In the genomic region with DNA sequence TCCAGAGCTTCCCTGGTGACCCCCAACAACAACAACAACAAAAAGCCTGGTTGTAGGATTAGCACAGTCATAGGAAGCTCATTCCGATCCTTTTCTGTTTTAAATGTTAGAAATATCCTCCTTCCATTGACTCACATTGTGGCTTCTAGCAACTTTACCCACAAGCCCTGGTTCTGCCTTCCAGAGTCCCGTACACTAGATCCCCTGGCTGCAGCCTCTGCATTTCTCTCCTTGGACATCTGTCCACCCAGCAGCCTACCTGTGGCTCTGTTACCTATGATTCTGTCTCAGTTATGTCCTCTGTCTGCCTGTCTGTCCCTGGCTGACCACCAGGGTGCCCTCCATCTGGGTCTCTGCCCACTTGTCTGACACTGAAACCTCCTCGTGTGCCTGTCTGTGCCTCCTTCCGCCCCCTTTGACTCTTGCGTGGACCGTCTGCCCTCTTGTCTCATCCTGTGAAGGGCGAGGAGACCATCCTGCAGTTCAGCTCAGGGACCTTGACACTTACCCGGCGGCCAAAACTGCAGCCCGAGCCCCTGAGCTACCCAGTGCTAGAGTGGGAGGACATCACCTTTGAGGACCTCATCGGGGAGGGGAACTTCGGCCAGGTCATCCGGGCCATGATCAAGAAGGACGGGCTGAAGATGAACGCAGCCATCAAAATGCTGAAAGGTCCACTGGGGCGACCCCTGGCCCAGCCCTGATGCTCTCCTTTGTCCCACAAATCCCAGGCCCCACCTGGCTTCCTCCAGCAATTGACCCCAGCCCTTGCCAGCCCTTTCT, we compare ENCODE assay signal across 13 cellular contexts. TPM values are rescaled to one million over a fixed set of nuclear protein-coding genes. Genes with fewer than 3 reads are reported as not detected.
A peak's percentile ranks its signal among the peaks of the same experiment; 100 is the strongest.
DNase-seq lines count a peak whose midpoint lies in the region; ATAC-seq and TF ChIP-seq lines count a peak whose summit lies in the region.
"Had no signal": no experiment of that assay in that cellular context is flagged by ENCODE, and none has a peak within 500 bp of the region (broad histone marks: within the 10 kb centered on the region; RNA-seq: fewer than 3 reads in every experiment).

No MANE protein-coding gene starts in this region.

- H3K27ac ChIP-seq in heart right ventricle (no peak overlapping the region), upper lobe of right lung (no peak overlapping the region)
- H3K27ac ChIP-seq: KMS-11, skin epidermis had no signal

- intact Hi-C loops in cardiac septum (cut with DNase I) (no loop called here), heart right ventricle (cut with DNase I) (no loop called here), upper lobe of right lung (cut with DNase I) (no loop called here)

- no peak for ATAC-seq in heart right ventricle
- ATAC-seq in upper lobe of right lung = no peak

- H3K9me3 ChIP-seq in heart right ventricle (no peaks in the 10 kb centered on the region), upper lobe of right lung (no peaks in the 10 kb centered on the region)
- H3K9me3 ChIP-seq: upper lobe of left lung had no signal

- H3K27me3 ChIP-seq in heart right ventricle (no peaks in the 10 kb centered on the region), upper lobe of right lung (no peaks in the 10 kb centered on the region)
- H3K27me3 ChIP-seq: upper lobe of left lung had no signal

- H3K36me3 ChIP-seq in heart right ventricle (peaks cover 0 to 90% (median 0%) of the 10 kb centered on the region in 9 donors), upper lobe of right lung (no peaks in the 10 kb centered on the region)

- H3K4me1 ChIP-seq in heart right ventricle (peaks cover 0 to 12% (median 0%) of the 10 kb centered on the region in 9 donors), upper lobe of right lung (peaks cover 4% of the 10 kb centered on the region)
- H3K4me1 ChIP-seq: upper lobe of left lung had no signal

- peak; percentile 36 for DNase-seq in cardiac septum (ENCODE audit: low spot score)
- no peak for DNase-seq in heart right ventricle
- no peak for DNase-seq in fibroblast of pulmonary artery (ENCODE audit: low read depth)
- DNase-seq in upper lobe of right lung = peak; percentile 58
- no peak for DNase-seq in NCI-H2029 treated with DMSO at 0.1 percent for 48 hours (lab: John Stamatoyannopoulos, UW)
- no peak for DNase-seq in NCI-H2081 (lab: John Stamatoyannopoulos, UW)
- DNase-seq: activated CD4-positive, alpha-beta T cell treated with anti-CD3 and anti-CD28 coated beads, Interleukin-2, amount 10 ng/mL, durations not matched to agents 24 days and 14 days; central memory CD4-positive, alpha-beta T cell; naive B cell; NCI-H187 treated with DMSO at 0.1 percent for 48 hours had no signal

- no peak overlapping the region for H3K4me3 ChIP-seq in heart right ventricle
- no peak overlapping the region for H3K4me3 ChIP-seq in fibroblast of pulmonary artery (replicated peaks; ENCODE audit: low read depth, low read length)
- no peak overlapping the region for H3K4me3 ChIP-seq in upper lobe of right lung
- H3K4me3 ChIP-seq: skin epidermis, upper lobe of left lung had no signal

- TF ChIP-seq CTCF in heart right ventricle (IDR thresholded peaks at IDR 0.05) (no peak), fibroblast of pulmonary artery (IDR thresholded peaks at IDR 0.05; ENCODE audit: low read length, missing control alignments) (peak; percentile 23), upper lobe of right lung (IDR thresholded peaks at IDR 0.05) (no peak)

- 90 to 92% methylated on average over 16 of the region's 16 CpGs for WGBS in heart right ventricle, 2 donors

RNA-seq across cellular contexts. Expression of gene TIE1, which starts 16.1 kb away (rescaled TPM):
- 27.7 TPM for total RNA-seq in cardiac septum
- total RNA-seq in heart right ventricle = 10 to 100 TPM; 19.9 to 55.8 (median 28.4) TPM
- 10 to 100 TPM; 38.7 to 43.7 TPM for polyA plus RNA-seq in heart right ventricle
- total RNA-seq in upper lobe of right lung = 59.4 TPM

RNA-seq across cellular contexts. Expression of gene MPL, which starts 20.7 kb away (rescaled TPM):
- total RNA-seq in cardiac septum = 1.6 TPM
- 1 to 10 TPM in 1 of 10 donors, under 1 TPM in 9; 0.21 to 1.2 (median 0.42) TPM for total RNA-seq in heart right ventricle
- polyA plus RNA-seq in heart right ventricle = under 1 TPM; 0.03 to 0.22 TPM
- total RNA-seq in upper lobe of right lung = 0.61 TPM
- total RNA-seq: activated CD4-positive, alpha-beta T cell treated with anti-CD3 and anti-CD28 coated beads, Interleukin-2, amount 10 ng/mL, durations not matched to agents 24 days and 14 days had no signal

RNA-seq across cellular contexts. Expression of gene C1orf210, which starts 31.5 kb away (rescaled TPM):
- total RNA-seq in cardiac septum (not detected), heart right ventricle (not detected), upper lobe of right lung (18.9 TPM)
- not detected for polyA plus RNA-seq in heart right ventricle
- total RNA-seq: activated CD4-positive, alpha-beta T cell treated with anti-CD3 and anti-CD28 coated beads, Interleukin-2, amount 10 ng/mL, durations not matched to agents 24 days and 14 days had no signal

RNA-seq across cellular contexts. Expression of gene CDC20, which starts 41.9 kb away (rescaled TPM):
- total RNA-seq in cardiac septum (0.78 TPM), heart right ventricle (1 to 10 TPM in 6 of 10 donors, under 1 TPM in 4; 0.15 to 9.6 (median 1.5) TPM), upper lobe of right lung (1.8 TPM)
- 1 to 10 TPM in 1 of 2 donors, under 1 TPM in 1; 0.49 to 1.2 TPM for polyA plus RNA-seq in heart right ventricle

RNA-seq across cellular contexts. Expression of gene TMEM125, which starts 47.1 kb away (rescaled TPM):
- total RNA-seq in cardiac septum = not detected
- total RNA-seq in heart right ventricle = under 1 TPM in 5 of 10 donors, not detected in 5; 0.15 to 0.37 (median 0.26) TPM
- under 1 TPM in 1 of 2 donors, not detected in 1; 0.16 TPM for polyA plus RNA-seq in heart right ventricle
- total RNA-seq in upper lobe of right lung = 188 TPM
- total RNA-seq: activated CD4-positive, alpha-beta T cell treated with anti-CD3 and anti-CD28 coated beads, Interleukin-2, amount 10 ng/mL, durations not matched to agents 24 days and 14 days had no signal

Comparison
In these comparisons a context has a peak if more than half of its experiments do, and no peak if none do; other contexts are left out.
1. DNase-seq: peak in cardiac septum (single experiment) and upper lobe of right lung (single experiment); none in heart right ventricle (0 of 2), fibroblast of pulmonary artery (single experiment), NCI-H2029 treated with DMSO at 0.1 percent for 48 hours (single experiment) and NCI-H2081 (0 of 2).
2. RNA of gene C1orf210, which starts 31.5 kb away (total RNA-seq): 18.9 TPM in upper lobe of right lung (single experiment); not detected in cardiac septum (single experiment) and not detected in heart right ventricle; every median in the first group is over 10 times any median in the second.